12 cellular contexts compared by ENCODE assay signal in the genomic region with DNA sequence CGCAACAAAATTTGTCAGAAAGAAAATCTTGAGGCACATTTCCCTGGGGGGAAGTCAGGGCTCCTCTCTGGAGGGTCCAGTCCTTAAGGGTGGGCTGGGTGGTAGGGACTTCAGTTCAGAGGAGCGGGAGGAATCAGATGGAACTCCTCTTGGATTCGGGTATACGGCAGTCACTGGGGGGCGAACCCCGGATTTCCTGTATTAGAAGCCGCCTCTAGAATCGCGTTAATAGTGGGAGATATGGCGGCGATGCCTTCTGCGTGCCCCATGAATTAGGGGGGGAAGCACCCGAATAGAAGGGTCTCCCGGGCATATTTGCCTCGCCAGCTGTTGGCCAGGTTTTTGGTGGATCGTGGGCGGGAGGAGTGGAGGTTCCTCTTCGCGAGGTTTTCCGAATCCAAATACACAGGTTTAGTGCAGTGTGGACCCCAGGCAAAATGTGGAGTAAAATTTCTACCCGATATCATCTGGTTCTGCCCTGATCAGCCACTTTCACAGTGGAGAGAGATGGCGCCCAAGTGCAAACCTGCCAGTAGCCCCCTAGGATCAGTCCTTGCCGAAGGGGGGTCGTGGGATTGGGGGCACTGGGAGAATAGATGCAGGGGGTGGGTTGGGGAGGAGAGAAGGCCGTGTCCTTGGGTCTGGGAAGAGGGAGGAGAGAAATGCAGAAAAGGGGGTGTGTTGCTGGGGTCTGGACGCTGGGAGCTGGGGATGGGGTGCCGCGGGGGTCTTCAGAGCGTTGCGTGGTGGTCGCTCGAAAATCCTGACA. TPM values are rescaled to one million over a fixed set of nuclear protein-coding genes. Genes with fewer than 3 reads are reported as not detected.
DNase-seq lines count a peak whose midpoint lies in the region; ATAC-seq and TF ChIP-seq lines count a peak whose summit lies in the region.
"Had no signal": no experiment of that assay in that cellular context is flagged by ENCODE, and none has a peak within 500 bp of the region (broad histone marks: within the 10 kb centered on the region; RNA-seq: fewer than 3 reads in every experiment).

No MANE protein-coding gene starts in this region.

- no peaks in the 10 kb centered on the region for H4K20me1 ChIP-seq in PC-3 (ENCODE audit: low read length)

- H3K9ac ChIP-seq in SK-N-MC (ENCODE audit: insufficient read length) (peak overlapping the region; percentile 81), PC-3 (ENCODE audit: low read length) (no peak overlapping the region)

- H3K4me3 ChIP-seq in BJ (ENCODE audit: low read depth, low read length) = peak overlapping the region; percentile 82
- peak overlapping the region; percentile 81 for H3K4me3 ChIP-seq in SK-N-MC
- peak overlapping the region; percentile 73 for H3K4me3 ChIP-seq in skeletal muscle cell (ENCODE audit: low read depth, low read length)
- no peak overlapping the region for H3K4me3 ChIP-seq in PC-3 (ENCODE audit: low read length)

- H3K36me3 ChIP-seq in BJ (ENCODE audit: control insufficient read depth, insufficient read depth, low read length) (peaks cover 5% of the 10 kb centered on the region), SK-N-MC (ENCODE audit: insufficient read depth, low read length) (peaks cover 24% of the 10 kb centered on the region), PC-3 (ENCODE audit: low read depth, low read length) (no peaks in the 10 kb centered on the region)

- no peaks in the 10 kb centered on the region for H3K9me2 ChIP-seq in PC-3 (replicated peaks; ENCODE audit: low read length)

- H2AFZ ChIP-seq in PC-3 (ENCODE audit: low read length) = no peak overlapping the region

- no peak overlapping the region for H3K27ac ChIP-seq in SK-N-MC
- H3K27ac ChIP-seq in PC-3 (ENCODE audit: low read length) = no peak overlapping the region

- H3F3A ChIP-seq in PC-3 (ENCODE audit: low read length, unreplicated experiment) = no peaks in the 10 kb centered on the region

- ATAC-seq in PC-3 (no peak), HG03175 (IDR thresholded peaks at IDR 0.05; ENCODE audit: unreplicated experiment) (no peak)

- TF ChIP-seq CTCF in BJ (IDR thresholded peaks at IDR 0.05; ENCODE audit: insufficient read depth, low read depth, low read length) = no peak
- TF ChIP-seq CTCF in PC-3 (conservative IDR thresholded peaks at IDR 0.05; ENCODE audit: low read depth, low read length) = no peak
- TF ChIP-seq CTCF in GM10248 (IDR thresholded peaks at IDR 0.05; ENCODE audit: control extremely low read depth, extremely low read depth, low read depth, missing control alignments) = no peak

- H3K4me1 ChIP-seq in PC-3 (ENCODE audit: insufficient read depth, low read length) = no peaks in the 10 kb centered on the region

- H3K27me3 ChIP-seq in BJ (ENCODE audit: control insufficient read depth, insufficient read depth, low read length) = no peaks in the 10 kb centered on the region
- no peaks in the 10 kb centered on the region for H3K27me3 ChIP-seq in PC-3 (ENCODE audit: low read length)

- DNase-seq in BJ (ENCODE audit: low read depth) (no peak), SK-N-MC (ENCODE audit: low read depth, low spot score) (no peak), fibroblast of peridontal ligament (ENCODE audit: extremely low read depth) (peak; percentile 36), skeletal muscle cell (ENCODE audit: low read depth) (no peak), PC-3 (no peak), GM10248 (ENCODE audit: extremely low spot score) (no peak), NCI-H1105 (lab: John Stamatoyannopoulos, UW) (no peak)
- DNase-seq: activated CD4-positive, alpha-beta T cell treated with anti-CD3 and anti-CD28 coated beads for 1 hour; COR-L47; kidney glomerular epithelial cell had no signal

- POLR2A ChIA-PET in BJ (lab: Charles Lee) = interaction anchor here (0.7 to 1.3 kb wide), 2 partner anchors 141 to 148 kb away, joined by 3 to 13 read pairs; no protein-coding TSS in a partner anchor
- POLR2A ChIA-PET in PC-3 (lab: Charles Lee; ENCODE audit: unreplicated experiment) = no interaction called here
- POLR2A ChIA-PET in GM10248 (lab: Yijun Ruan, JAX) = no interaction called here

- H3K9me3 ChIP-seq in SK-N-MC (ENCODE audit: low read depth, low read length) (no peaks in the 10 kb centered on the region), PC-3 (ENCODE audit: low read length) (no peaks in the 10 kb centered on the region)

- H3K79me2 ChIP-seq in PC-3 (ENCODE audit: low read length) = no peaks in the 10 kb centered on the region

- no TSS peak for BruUV-seq in PC-3 (replicated peaks; lab: Mats Ljungman, UMichigan)

- H3K4me2 ChIP-seq in PC-3 (ENCODE audit: low read length) = no peak overlapping the region

- intact Hi-C loops in PC-3 (cut with micrococcal nuclease) = no loop called here

- CTCF ChIA-PET in BJ (lab: Yijun Ruan, JAX) = interaction anchor here (0.7 to 1.4 kb wide), 3 partner anchors 39 to 167 kb away, joined by 3 read pairs; no protein-coding TSS in a partner anchor
- CTCF ChIA-PET in PC-3 (lab: Charles Lee) = no interaction called here
- CTCF ChIA-PET in GM10248 (lab: Yijun Ruan, JAX) = no interaction called here

RNA-seq across cellular contexts. Expression of gene MEG3, which starts 0.6 kb away (rescaled TPM):
- polyA plus RNA-seq in BJ (2011; rRNA removed) = 191 and 234 TPM in 2 replicates
- polyA minus RNA-seq in BJ (2011; rRNA and poly(A)+ RNA removed) = 38.4 and 52.7 TPM in 2 replicates
- total RNA-seq in PC-3 (2014; rRNA removed) = not detected in 2 replicates
- polyA plus RNA-seq: IgD-negative memory B cell had no signal
